13 cellular contexts compared by ENCODE assay signal in genomic region chr2:197229509-197230458, GRCh38.
A peak's percentile ranks its signal among the peaks of the same experiment; 100 is the strongest.
DNase-seq lines count a peak whose midpoint lies in the region; ATAC-seq and TF ChIP-seq lines count a peak whose summit lies in the region.
"Had no signal": no experiment of that assay in that cellular context is flagged by ENCODE, and none has a peak within 500 bp of the region (broad histone marks: within the 10 kb centered on the region; RNA-seq: fewer than 3 reads in every experiment).

No MANE protein-coding gene starts in this region.

- BruUV-seq in PC-3 (replicated peaks; lab: Mats Ljungman, UMichigan) (no TSS peak), Caco-2 (replicated peaks; lab: Mats Ljungman, UMichigan) (no TSS peak)

- H3K36me3 ChIP-seq in PC-3 (ENCODE audit: low read depth, low read length): no peaks in the 10 kb centered on the region
- H3K36me3 ChIP-seq in urinary bladder (ENCODE audit: insufficient read depth): no peaks in the 10 kb centered on the region
- H3K36me3 ChIP-seq in Caco-2 (ENCODE audit: control insufficient read depth, insufficient read depth, low read length): no peaks in the 10 kb centered on the region
- no peaks in the 10 kb centered on the region for H3K36me3 ChIP-seq in left lung
- H3K36me3 ChIP-seq: suprapubic skin had no signal

- DNase-seq in activated naive CD4-positive, alpha-beta T cell (lab: John Stamatoyannopoulos, UW): no peak
- DNase-seq in PC-3 (peak; percentile 63), fibroblast of villous mesenchyme (ENCODE audit: low read depth) (peak; percentile 59), Caco-2 (no peak), left lung (no peak)
- DNase-seq: anterior cingulate cortex; stimulated activated CD4-positive, alpha-beta T cell treated with anti-CD3 and anti-CD28 coated beads, Interleukin-15, amount 100 ng/mL, for 24 hours had no signal

- H3K27me3 Mint-ChIP-seq in activated naive CD4-positive, alpha-beta T cell treated with anti-CD3 and anti-CD28 coated beads, Interleukin-2, amount 50 U/mL, for 24 hours: no peaks in the 10 kb centered on the region
- H3K27me3 Mint-ChIP-seq in Caco-2 (ENCODE audit: insufficient read depth, unreplicated experiment): peaks cover 8% of the 10 kb centered on the region

- H3K4me3 Mint-ChIP-seq in activated naive CD4-positive, alpha-beta T cell treated with anti-CD3 and anti-CD28 coated beads, Interleukin-2, amount 50 U/mL, for 24 hours: peak overlapping the region; percentile 43
- no peak overlapping the region for H3K4me3 Mint-ChIP-seq in Caco-2 (ENCODE audit: unreplicated experiment)
- H3K4me3 Mint-ChIP-seq: WTC11 had no signal

- peak; percentile 96 for ATAC-seq in PC-3
- ATAC-seq in HG03460 (IDR thresholded peaks at IDR 0.05; ENCODE audit: unreplicated experiment): no peak
- no peak for ATAC-seq in left lung
- ATAC-seq: WTC11 had no signal

- POLR2A ChIA-PET in PC-3 (lab: Charles Lee; ENCODE audit: unreplicated experiment): interaction anchor here (0.7 kb wide), 1 partner anchor 73 kb away, joined by 3 read pairs; no protein-coding TSS in a partner anchor
- POLR2A ChIA-PET in Caco-2 (lab: Charles Lee): no interaction called here

- no peak overlapping the region for H3K4me2 ChIP-seq in PC-3 (ENCODE audit: low read length)

- TF ChIP-seq CTCF in PC-3 (conservative IDR thresholded peaks at IDR 0.05; ENCODE audit: low read depth, low read length): no peak
- TF ChIP-seq CTCF in fibroblast of villous mesenchyme (IDR thresholded peaks at IDR 0.05; ENCODE audit: insufficient read depth, low read depth, low read length): no peak
- no peak for TF ChIP-seq CTCF in Caco-2 (IDR thresholded peaks at IDR 0.05; ENCODE audit: insufficient read depth in 1 of 2, low read depth in 1 of 2, low read length in 1 of 2, severe bottlenecking in 1 of 2, unreplicated experiment in 1 of 2)
- TF ChIP-seq CTCF in left lung (IDR thresholded peaks at IDR 0.05): no peak

- H3K9me3 ChIP-seq in PC-3 (ENCODE audit: low read length): no peaks in the 10 kb centered on the region
- no peaks in the 10 kb centered on the region for H3K9me3 ChIP-seq in Caco-2
- H3K9me3 ChIP-seq in left lung: no peaks in the 10 kb centered on the region
- H3K9me3 ChIP-seq: suprapubic skin had no signal

- peaks cover 97% of the 10 kb centered on the region for H3K4me1 Mint-ChIP-seq in activated naive CD4-positive, alpha-beta T cell treated with anti-CD3 and anti-CD28 coated beads, Interleukin-2, amount 50 U/mL, for 24 hours
- H3K4me1 Mint-ChIP-seq in Caco-2 (ENCODE audit: low read depth, unreplicated experiment): no peaks in the 10 kb centered on the region

- CTCF ChIA-PET in PC-3 (lab: Charles Lee): no interaction called here
- CTCF ChIA-PET in Caco-2 (lab: Charles Lee): no interaction called here

- H3K79me2 ChIP-seq in PC-3 (ENCODE audit: low read length): no peaks in the 10 kb centered on the region

- H2AFZ ChIP-seq in PC-3 (ENCODE audit: low read length): no peak overlapping the region

- peak overlapping the region; percentile 85 for H3K27ac Mint-ChIP-seq in activated naive CD4-positive, alpha-beta T cell treated with anti-CD3 and anti-CD28 coated beads, Interleukin-2, amount 50 U/mL, for 24 hours
- H3K27ac Mint-ChIP-seq in Caco-2 (ENCODE audit: unreplicated experiment): no peak overlapping the region
- H3K27ac Mint-ChIP-seq: WTC11 had no signal

- H3K9ac ChIP-seq in PC-3 (ENCODE audit: low read length): no peak overlapping the region

- no peaks in the 10 kb centered on the region for H3K9me3 Mint-ChIP-seq in activated naive CD4-positive, alpha-beta T cell treated with anti-CD3 and anti-CD28 coated beads, Interleukin-2, amount 50 U/mL, for 24 hours
- no peaks in the 10 kb centered on the region for H3K9me3 Mint-ChIP-seq in Caco-2 (ENCODE audit: unreplicated experiment)
- H3K9me3 Mint-ChIP-seq: WTC11 had no signal

- intact Hi-C loops in PC-3 (cut with micrococcal nuclease): loop anchor here (1.0 kb wide), 1 partner anchor 91 kb away; no protein-coding TSS in a partner anchor
- intact Hi-C loops in Caco-2 (cut with micrococcal nuclease; ENCODE audit: unreplicated experiment): no loop called here
- intact Hi-C loops in left lung (cut with DNase I): no loop called here

- WGBS in urinary bladder: 24% methylated on average over 4 of the region's 4 CpGs

- H3K36me3 Mint-ChIP-seq in activated naive CD4-positive, alpha-beta T cell treated with anti-CD3 and anti-CD28 coated beads, Interleukin-2, amount 50 U/mL, for 24 hours: peaks cover 10% of the 10 kb centered on the region
- H3K36me3 Mint-ChIP-seq in Caco-2 (ENCODE audit: insufficient read depth, unreplicated experiment): no peaks in the 10 kb centered on the region
- H3K36me3 Mint-ChIP-seq: WTC11 had no signal

- H3K4me3 ChIP-seq in PC-3 (ENCODE audit: low read length) (no peak overlapping the region), fibroblast of villous mesenchyme (ENCODE audit: low read depth, low read length) (no peak overlapping the region), urinary bladder (ENCODE audit: low read depth, low read length) (no peak overlapping the region), Caco-2 (ENCODE audit: low read depth, low read length) (no peak overlapping the region), left lung (no peak overlapping the region)
- H3K4me3 ChIP-seq: lung, suprapubic skin had no signal

- no peaks in the 10 kb centered on the region for H3K9me2 ChIP-seq in PC-3 (replicated peaks; ENCODE audit: low read length)

- no peaks in the 10 kb centered on the region for H4K20me1 ChIP-seq in PC-3 (ENCODE audit: low read length)

- H3K27me3 ChIP-seq in PC-3 (ENCODE audit: low read length): no peaks in the 10 kb centered on the region
- no peaks in the 10 kb centered on the region for H3K27me3 ChIP-seq in Caco-2 (replicated peaks; ENCODE audit: control insufficient read depth, insufficient read depth, low read length)
- no peaks in the 10 kb centered on the region for H3K27me3 ChIP-seq in left lung
- H3K27me3 ChIP-seq: suprapubic skin had no signal

- H3K27ac ChIP-seq in PC-3 (ENCODE audit: low read length) (no peak overlapping the region), urinary bladder (ENCODE audit: low read depth) (peak overlapping the region; percentile 41), left lung (no peak overlapping the region)
- H3K27ac ChIP-seq: suprapubic skin had no signal

- H3K4me1 ChIP-seq in PC-3 (ENCODE audit: insufficient read depth, low read length): peaks cover 13% of the 10 kb centered on the region
- H3K4me1 ChIP-seq in urinary bladder (ENCODE audit: insufficient read depth): no peaks in the 10 kb centered on the region
- H3K4me1 ChIP-seq in Caco-2: no peaks in the 10 kb centered on the region
- peaks cover 4 to 37% of the 10 kb centered on the region in 2 donors for H3K4me1 ChIP-seq in left lung

- no peaks in the 10 kb centered on the region for H3F3A ChIP-seq in PC-3 (ENCODE audit: low read length, unreplicated experiment)

Comparison
In these comparisons a context has a peak if more than half of its experiments do, and no peak if none do; other contexts are left out.
1. DNase-seq: peak in PC-3 (single experiment) and fibroblast of villous mesenchyme (single experiment); none in activated naive CD4-positive, alpha-beta T cell (0 of 4), Caco-2 (0 of 2) and left lung (0 of 2).